Comparison of ENCODE assay signal across 14 cellular contexts in genomic region chr22:31973739-31974138, GRCh38.
"Had no signal": no experiment of that assay in that cellular context is flagged by ENCODE, and none has a peak within 500 bp of the region (broad histone marks: within the 10 kb centered on the region; RNA-seq: fewer than 3 reads in every experiment).

No MANE protein-coding gene starts in this region.

- ATAC-seq: activated CD8-positive, alpha-beta memory T cell treated with anti-CD3 and anti-CD28 coated beads, Interleukin-2, amount 10 ng/mL, durations not matched to agents 7 days and 5 days; natural killer cell treated with Interleukin-12 subunit alpha and Interleukin-12 subunit beta and Interleukin-15 and Interleukin-18, amount 100 ng/mL, for 72 hours had no signal

- H3K27ac ChIP-seq: sigmoid colon, upper lobe of left lung had no signal

- H3K27me3 ChIP-seq: sigmoid colon, upper lobe of left lung had no signal

- H3K36me3 ChIP-seq: sigmoid colon, upper lobe of left lung had no signal

- H3K9me3 ChIP-seq: sigmoid colon, upper lobe of left lung had no signal

- H3K4me3 ChIP-seq: sigmoid colon, upper lobe of left lung had no signal

- FAIRE-seq: frontal cortex, keratinocyte had no signal

- DNase-seq: activated CD4-positive, alpha-beta T cell treated with anti-CD3 and anti-CD28 coated beads for 1 hour; activated CD4-positive, alpha-beta T cell treated with anti-CD3 and anti-CD28 coated beads, Interleukin-2, amount 50 U/mL, for 48 hours; activated CD8-positive, alpha-beta memory T cell treated with anti-CD3 and anti-CD28 coated beads, Interleukin-2, amount 10 ng/mL, durations not matched to agents 7 days and 5 days; activated gamma-delta T cell; activated T-cell treated with anti-CD3 and anti-CD28 coated beads, Interleukin-2, amount 50 U/mL, for 48 hours; nucleus accumbens; sigmoid colon; stimulated activated CD4-positive, alpha-beta T cell treated with anti-CD3 and anti-CD28 coated beads, Interleukin-12 subunit alpha, Interleukin-12 subunit beta, amount 100 ng/mL, for 4 hours; stimulated activated naive CD4-positive, alpha-beta T cell; substantia nigra; upper lobe of left lung had no signal
